Comparison of ENCODE assay signal across 30 cellular contexts in the genomic region with DNA sequence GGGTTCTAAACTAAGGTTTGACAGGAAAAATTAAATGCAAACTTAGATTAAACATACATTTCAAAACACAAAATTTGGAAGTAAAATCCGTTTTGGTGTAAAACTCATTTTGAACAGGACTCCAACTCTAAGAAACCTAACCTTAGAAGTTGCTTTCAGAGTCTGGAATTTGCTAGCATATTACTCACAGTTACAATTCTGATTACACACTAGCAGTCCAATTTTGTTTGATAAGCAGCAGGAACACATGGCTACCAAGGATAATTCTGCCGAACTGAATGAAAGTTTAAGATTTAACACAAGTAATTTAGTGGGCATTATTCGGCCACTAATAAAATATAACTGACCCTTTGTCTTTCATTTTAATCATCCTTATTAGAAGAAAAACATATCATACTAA.
"Had no signal": no experiment of that assay in that cellular context is flagged by ENCODE, and none has a peak within 500 bp of the region (broad histone marks: within the 10 kb centered on the region; RNA-seq: fewer than 3 reads in every experiment).

No MANE protein-coding gene starts in this region.

- H3K27me3 ChIP-seq: breast epithelium, Peyer's patch, SJCRH30 had no signal

- H3K9me3 ChIP-seq: breast epithelium, Peyer's patch, SJCRH30 had no signal

- H3K36me3 ChIP-seq: breast epithelium, Peyer's patch, SJCRH30 had no signal

- DNase-seq: activated B cell treated with CpG ODN at 0.5 μM for 24 hours; activated CD4-positive, alpha-beta T cell treated with anti-CD3 and anti-CD28 coated beads for 1 hour; activated CD4-positive, alpha-beta T cell treated with anti-CD3 and anti-CD28 coated beads, Interleukin-2, amount 10 ng/mL, durations not matched to agents 24 days and 14 days; activated CD4-positive, alpha-beta T cell treated with anti-CD3 and anti-CD28 coated beads, Interleukin-2, amount 50 U/mL, for 48 hours; activated CD8-positive, alpha-beta memory T cell treated with anti-CD3 and anti-CD28 coated beads for 24 hours; activated effector memory CD4-positive, alpha-beta T cell treated with anti-CD3 and anti-CD28 coated beads, Interleukin-2, amount 50 U/mL, for 16 hours; activated naive CD4-positive, alpha-beta T cell treated with Interleukin-2 at 50 U/mL for 16 hours; activated naive CD8-positive, alpha-beta T cell treated with anti-CD3 and anti-CD28 coated beads, Interleukin-2, amount 50 U/mL, for 24 hours; activated T-cell treated with anti-CD3 and anti-CD28 coated beads, Interleukin-2, amount 50 U/mL, for 4 hours; Karpas-422; MM.1S; NCI-H1105; NCI-H1436; NCI-H1694 treated with DMSO at 0.1 percent for 48 hours; NCI-H2029 treated with DMSO at 0.1 percent for 48 hours; NCI-H345; NCI-H510A; NCI-H526 treated with DMSO at 0.1 percent for 48 hours; NCI-H82; NK-92 treated with Interleukin-12 subunit alpha and Interleukin-12 subunit beta, amount 100 ng/mL, for 24 hours; OCI-M1; Peyer's patch; Right ventricle myocardium superior; SJCRH30; T-helper 17 cell; T-helper 9 cell had no signal

- H3K4me1 ChIP-seq: breast epithelium, Peyer's patch had no signal

- H3K27ac ChIP-seq: breast epithelium, Peyer's patch, RWPE1, SJCRH30 had no signal

- H3K4me3 ChIP-seq: breast epithelium, K562, Peyer's patch, SJCRH30 had no signal

- ATAC-seq: activated naive CD4-positive, alpha-beta T cell treated with anti-CD3 and anti-CD28 coated beads, Interleukin-2, amount 50 U/mL, for 72 hours; activated naive CD8-positive, alpha-beta T cell treated with anti-CD3 and anti-CD28 coated beads, Interleukin-2, amount 50 U/mL, for 24 hours; activated T-cell treated with anti-CD3 and anti-CD28 coated beads, Interleukin-2, amount 50 U/mL, for 4 hours; K562; T-helper 17 cell had no signal
